Comparison of ENCODE assay signal across 9 cellular contexts in the genomic region with DNA sequence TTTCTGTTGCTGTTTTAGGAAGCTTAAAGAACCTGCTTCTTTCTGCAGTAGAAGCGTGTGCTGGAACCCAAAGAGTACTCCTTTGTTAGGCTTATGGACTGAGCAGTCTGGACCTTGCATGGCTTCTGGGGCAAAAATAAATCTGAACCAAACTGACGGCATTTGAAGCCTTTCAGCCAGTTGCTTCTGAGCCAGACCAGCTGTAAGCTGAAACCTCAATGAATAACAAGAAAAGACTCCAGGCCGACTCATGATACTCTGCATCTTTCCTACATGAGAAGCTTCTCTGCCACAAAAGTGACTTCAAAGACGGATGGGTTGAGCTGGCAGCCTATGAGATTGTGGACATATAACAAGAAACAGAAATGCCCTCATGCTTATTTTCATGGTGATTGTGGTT.
DNase-seq lines count a peak whose midpoint lies in the region; ATAC-seq and TF ChIP-seq lines count a peak whose summit lies in the region.
"Had no signal": no experiment of that assay in that cellular context is flagged by ENCODE, and none has a peak within 500 bp of the region (broad histone marks: within the 10 kb centered on the region; RNA-seq: fewer than 3 reads in every experiment).

No MANE protein-coding gene starts in this region.

- peaks cover 19% of the 10 kb centered on the region for H3K4me1 ChIP-seq in hepatocyte (ENCODE audit: insufficient read depth)

- no peaks in the 10 kb centered on the region for H3K9me2 ChIP-seq in hepatocyte (replicated peaks; ENCODE audit: insufficient read depth)

- H3K27ac ChIP-seq in hepatocyte, result peak overlapping the region; percentile 53
- H3K27ac ChIP-seq: KMS-11 had no signal

- no peaks in the 10 kb centered on the region for H3K36me3 ChIP-seq in hepatocyte (replicated peaks; ENCODE audit: insufficient read depth, low read depth)

- H3K9me3 ChIP-seq in hepatocyte (ENCODE audit: low read depth), result no peaks in the 10 kb centered on the region

- ATAC-seq in GM19452 (IDR thresholded peaks at IDR 0.05; ENCODE audit: unreplicated experiment), result no peak

- WGBS in hepatocyte (ENCODE audit: low lambda C conversion rate, missing lambda C conversion rate), result 52% methylated on average over 4 of the region's 4 CpGs

- TF ChIP-seq CTCF in hepatocyte (IDR thresholded peaks at IDR 0.05; ENCODE audit: poor library complexity), result no peak

- no peak overlapping the region for H2AFZ ChIP-seq in hepatocyte

- H3K4me3 ChIP-seq in hepatocyte, result no peak overlapping the region

- H3K79me2 ChIP-seq in hepatocyte, result no peaks in the 10 kb centered on the region

- DNase-seq in HS-27A (ENCODE audit: low read depth) (peak; percentile 17), brain pericyte (ENCODE audit: low read depth, low spot score) (peak; percentile 51), hepatocyte (ENCODE audit: low spot score) (peak; percentile 49), superior temporal gyrus (ENCODE audit: extremely low spot score) (peak; percentile 69), NCI-H748 treated with DMSO at 0.1 percent for 48 hours (lab: John Stamatoyannopoulos, UW) (no peak), DMS114 treated with DMSO at 0.1 percent for 48 hours (lab: John Stamatoyannopoulos, UW; ENCODE audit: unreplicated experiment) (no peak)
- DNase-seq: activated naive CD4-positive, alpha-beta T cell treated with anti-CD3 and anti-CD28 coated beads for 36 hours had no signal

- no peaks in the 10 kb centered on the region for H4K20me1 ChIP-seq in hepatocyte (ENCODE audit: insufficient read depth, poor library complexity, severe bottlenecking)

- H3K4me2 ChIP-seq in hepatocyte, result peak overlapping the region; percentile 10
- H3K4me2 ChIP-seq: KMS-11 had no signal

- no peaks in the 10 kb centered on the region for H3K27me3 ChIP-seq in hepatocyte

Comparison
In these comparisons a context has a peak if more than half of its experiments do, and no peak if none do; other contexts are left out.
1. DNase-seq: peak in HS-27A (single experiment), brain pericyte (single experiment), hepatocyte (single experiment) and superior temporal gyrus (single experiment); none in NCI-H748 treated with DMSO at 0.1 percent for 48 hours (single experiment) and DMS114 treated with DMSO at 0.1 percent for 48 hours (single experiment).